In the genomic region with DNA sequence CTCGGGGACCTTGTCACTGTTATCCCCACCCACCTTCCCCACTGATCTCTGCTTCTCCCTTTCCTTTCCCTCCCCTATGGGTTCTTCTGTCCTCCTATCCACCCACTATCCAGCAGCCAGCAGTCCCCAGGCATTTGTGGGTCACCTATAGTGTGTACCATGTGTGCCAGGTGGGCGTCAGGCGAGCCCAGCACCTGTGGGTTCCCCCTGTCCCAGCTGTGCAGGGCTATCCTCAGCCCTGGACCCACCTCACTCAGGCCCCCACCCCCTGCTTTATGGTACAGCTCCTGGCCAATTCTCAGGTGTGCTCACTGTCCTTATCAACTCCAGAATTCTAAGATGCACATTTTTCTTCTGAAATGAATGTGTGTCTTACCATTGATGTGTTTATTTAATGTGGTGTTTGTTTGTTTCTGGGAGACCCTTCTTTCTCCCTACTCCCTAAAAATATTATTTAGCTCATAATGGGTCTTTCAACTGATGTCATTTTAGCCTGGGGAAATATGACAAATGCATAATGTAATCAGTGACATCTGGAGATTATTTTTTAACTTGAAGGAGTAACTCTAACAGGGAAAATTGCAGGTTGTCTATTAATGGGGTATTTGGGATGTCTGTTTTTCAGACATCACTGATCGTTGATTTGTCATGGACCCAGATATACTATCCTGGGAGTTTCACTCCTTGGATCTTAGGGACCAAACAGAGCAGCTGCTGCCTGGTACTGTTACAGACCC, we compare ENCODE assay signal across 18 cellular contexts.
DNase-seq lines count a peak whose midpoint lies in the region; ATAC-seq and TF ChIP-seq lines count a peak whose summit lies in the region.
"Had no signal": no experiment of that assay in that cellular context is flagged by ENCODE, and none has a peak within 500 bp of the region (broad histone marks: within the 10 kb centered on the region; RNA-seq: fewer than 3 reads in every experiment).

No MANE protein-coding gene starts in this region.

- H3K36me3 Mint-ChIP-seq in endodermal cell (ENCODE audit: low read depth): no peaks in the 10 kb centered on the region
- H3K36me3 Mint-ChIP-seq: CD4-positive, CD25-positive, alpha-beta regulatory T cell had no signal

- no peak overlapping the region for H3K27ac Mint-ChIP-seq in endodermal cell

- no peaks in the 10 kb centered on the region for H3K27me3 ChIP-seq in endodermal cell (ENCODE audit: control insufficient read depth, insufficient read depth, low read length, poor library complexity, severe bottlenecking)
- H3K27me3 ChIP-seq in uterus: no peaks in the 10 kb centered on the region

- peaks cover 6% of the 10 kb centered on the region for H3K4me1 ChIP-seq in endodermal cell (ENCODE audit: control insufficient read depth, insufficient read depth, low read length)
- no peaks in the 10 kb centered on the region for H3K4me1 ChIP-seq in uterus

- TF ChIP-seq CTCF in endodermal cell (conservative IDR thresholded peaks at IDR 0.05) (no peak), uterus (IDR thresholded peaks at IDR 0.05) (no peak)

- no peak for TF ChIP-seq POLR2A in uterus (IDR thresholded peaks at IDR 0.05)

- WGBS in endodermal cell (ENCODE audit: insufficient coverage in 1 of 2, insufficient read length in 1 of 2), 2 experiments: 91 to 95% methylated on average over 2 to 4 of the region's 4 CpGs

- H3K4me3 ChIP-seq in endodermal cell (ENCODE audit: low read length) (no peak overlapping the region), uterus (no peak overlapping the region)

- no peak overlapping the region for H3K27ac ChIP-seq in endodermal cell (ENCODE audit: low read depth, low read length)
- no peak overlapping the region for H3K27ac ChIP-seq in uterus
- H3K27ac ChIP-seq: 22Rv1, HL-60 had no signal

- no peak overlapping the region for H3K4me3 Mint-ChIP-seq in endodermal cell
- H3K4me3 Mint-ChIP-seq: CD4-positive, CD25-positive, alpha-beta regulatory T cell had no signal

- H3K9me3 ChIP-seq in endodermal cell (ENCODE audit: control insufficient read depth, low read length): no peaks in the 10 kb centered on the region
- H3K9me3 ChIP-seq in uterus: no peaks in the 10 kb centered on the region

- DNase-seq in NCI-H2171 treated with DMSO at 0.1 percent for 48 hours (lab: John Stamatoyannopoulos, UW) (peak; percentile 44), NCI-H2171 (lab: John Stamatoyannopoulos, UW) (no peak), D341Med (ENCODE audit: low spot score) (peak; percentile 36), endodermal cell (peak; percentile 35), NCI-H128 (lab: John Stamatoyannopoulos, UW; ENCODE audit: unreplicated experiment) (no peak), uterus (no peak), COR-L47 (lab: John Stamatoyannopoulos, UW) (no peak)
- DNase-seq: Calu3; CD4-positive, CD25-positive, alpha-beta regulatory T cell; DMS153; DMS79 treated with DMSO at 0.1 percent for 48 hours; EL; GOT3; HCEC 1CT; IMR-90 had no signal

- intact Hi-C loops in uterus (cut with DNase I; ENCODE audit: low total_unique reads): no loop called here

- no peak overlapping the region for H3K9ac ChIP-seq in endodermal cell (ENCODE audit: extremely low read depth, low read length, poor library complexity, severe bottlenecking)

- peaks cover 4% of the 10 kb centered on the region for H3K27me3 Mint-ChIP-seq in endodermal cell (ENCODE audit: insufficient read depth)

- ATAC-seq in SK-N-SH treated with all-trans-retinoic acid at 6 μM for 48 hours: no peak

- no peaks in the 10 kb centered on the region for H3K9me3 Mint-ChIP-seq in endodermal cell
- H3K9me3 Mint-ChIP-seq: CD4-positive, CD25-positive, alpha-beta regulatory T cell had no signal

- peaks cover 17% of the 10 kb centered on the region for H3K4me1 Mint-ChIP-seq in endodermal cell

- H3K36me3 ChIP-seq in endodermal cell (ENCODE audit: control insufficient read depth, insufficient read depth, low read length) (no peaks in the 10 kb centered on the region), uterus (no peaks in the 10 kb centered on the region)

TF ChIP-seq in SK-N-SH treated with all-trans-retinoic acid at 6 μM for 48 hours, 23 proteins besides CTCF, POLR2A, EP300 and RAD21:
- TF ChIP-seq TCF4 (CRISPR knock-in tag; IDR thresholded peaks at IDR 0.05; ENCODE audit: borderline replicate concordance): peak; percentile 51
- TF ChIP-seq ZFP3 (CRISPR knock-in tag; IDR thresholded peaks at IDR 0.05): no peak
- TF ChIP-seq TOX (CRISPR knock-in tag; IDR thresholded peaks at IDR 0.05; ENCODE audit: borderline replicate concordance): no peak

Comparison
In these comparisons a context has a peak if more than half of its experiments do, and no peak if none do; other contexts are left out.
1. DNase-seq: peak in NCI-H2171 treated with DMSO at 0.1 percent for 48 hours (single experiment), D341Med (single experiment) and endodermal cell (single experiment); none in NCI-H2171 (single experiment), NCI-H128 (single experiment), uterus (0 of 2) and COR-L47 (single experiment).